Comparison of ENCODE assay signal across 22 cellular contexts in the genomic region with DNA sequence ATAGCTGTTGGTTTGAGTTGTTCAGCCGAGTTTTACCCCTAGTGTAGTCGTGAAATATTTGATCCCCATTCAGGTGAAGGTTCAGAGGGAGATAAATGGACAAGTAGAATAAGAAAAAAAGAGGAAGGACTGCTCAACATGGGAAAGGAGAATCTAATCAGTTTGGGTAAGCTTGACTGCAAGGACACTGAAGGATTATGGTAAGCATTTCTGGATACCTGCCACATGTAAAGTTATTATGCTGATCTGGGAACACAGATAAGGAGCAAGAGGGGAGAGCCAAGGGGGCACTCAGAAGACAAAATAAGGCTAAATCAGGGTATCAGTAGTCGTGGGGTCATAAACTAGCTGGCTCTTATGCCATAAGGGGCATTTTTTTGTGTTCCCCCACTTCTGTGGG.
"Had no signal": no experiment of that assay in that cellular context is flagged by ENCODE, and none has a peak within 500 bp of the region (broad histone marks: within the 10 kb centered on the region; RNA-seq: fewer than 3 reads in every experiment).

No MANE protein-coding gene starts in this region.

- H3K9me3 ChIP-seq: body of pancreas, lower lobe of right lung, spleen, upper lobe of right lung had no signal

- H3K4me3 ChIP-seq: body of pancreas, dorsolateral prefrontal cortex, lower lobe of right lung, spleen, upper lobe of right lung had no signal

- H3K27ac ChIP-seq: body of pancreas, dorsolateral prefrontal cortex, epithelial cell of prostate, lower lobe of right lung, spleen, upper lobe of right lung had no signal

- H3K27me3 ChIP-seq: body of pancreas, dorsolateral prefrontal cortex, spleen, upper lobe of right lung had no signal

- H3K4me1 ChIP-seq: body of pancreas, spleen, upper lobe of right lung had no signal

- ATAC-seq: activated CD4-positive, alpha-beta T cell treated with anti-CD3 and anti-CD28 coated beads for 36 hours; body of pancreas; lower lobe of right lung; natural killer cell treated with Interleukin-12 subunit alpha and Interleukin-12 subunit beta and Interleukin-15 and Interleukin-18, amount 100 ng/mL, for 72 hours; stimulated activated memory B cell treated with anti-CD40 and anti-IgM and Interleukin-4, amounts not matched to agents 10 μg/mL and 1 μg/mL and 100 μg/mL, for 72 hours; upper lobe of right lung; WTC11 had no signal

- DNase-seq: activated CD4-positive, alpha-beta memory T cell treated with anti-CD3 and anti-CD28 coated beads for 36 hours; activated CD4-positive, alpha-beta T cell treated with anti-CD3 and anti-CD28 coated beads for 36 hours; activated gamma-delta T cell treated with Interleukin-2 at 50 U/mL for 16 hours; activated T-cell treated with anti-CD3 and anti-CD28 coated beads for 4 hours; amniotic stem cell; body of pancreas; caudate nucleus; dorsolateral prefrontal cortex; foreskin melanocyte; glutamatergic neuron; hippocampal formation; islet precursor cell; lower lobe of right lung; nucleus accumbens; retina; spleen; stimulated activated CD4-positive, alpha-beta T cell treated with anti-CD3 and anti-CD28 coated beads, Interleukin-4, amount 100 ng/mL, for 4 hours; upper lobe of right lung had no signal
